10 cellular contexts compared by ENCODE assay signal in the genomic region with DNA sequence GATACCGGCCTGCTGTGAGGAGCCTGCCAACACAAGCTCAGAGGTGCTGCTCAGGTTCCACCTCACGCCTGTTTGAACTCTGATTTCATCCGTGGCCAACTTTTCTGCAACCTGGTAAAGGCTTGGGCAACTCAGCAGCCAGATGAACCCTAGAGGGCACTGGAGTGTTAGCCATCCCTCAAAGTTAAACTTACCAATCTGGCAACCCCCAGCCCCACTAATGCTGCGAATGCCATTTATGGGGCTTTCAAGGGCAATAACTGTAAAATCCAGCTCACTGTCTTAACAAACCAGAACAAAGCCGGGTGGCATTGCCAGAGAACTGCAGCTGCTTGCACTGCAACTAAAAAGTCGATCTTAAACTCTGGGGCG.
A peak's percentile ranks its signal among the peaks of the same experiment; 100 is the strongest.
DNase-seq lines count a peak whose midpoint lies in the region; TF ChIP-seq lines count a peak whose summit lies in the region.
"Had no signal": no experiment of that assay in that cellular context is flagged by ENCODE, and none has a peak within 500 bp of the region (broad histone marks: within the 10 kb centered on the region; RNA-seq: fewer than 3 reads in every experiment).

No MANE protein-coding gene starts in this region.

- H3K27ac ChIP-seq in A673 (ENCODE audit: low read depth, low read length, poor library complexity, severe bottlenecking), result no peak overlapping the region
- no peak overlapping the region for H3K27ac ChIP-seq in ascending aorta

- H3K27me3 ChIP-seq in A673 (replicated peaks; ENCODE audit: insufficient read depth, low read depth, low read length, poor library complexity), result no peaks in the 10 kb centered on the region
- no peaks in the 10 kb centered on the region for H3K27me3 ChIP-seq in ascending aorta

- POLR2A ChIA-PET in A673 (lab: Charles Lee; ENCODE audit: low non-redundant PET), result no interaction called here

- TF ChIP-seq CTCF in A673 (conservative IDR thresholded peaks at IDR 0.05; ENCODE audit: low read depth, low read length), result peak; percentile 46
- TF ChIP-seq CTCF in ascending aorta (IDR thresholded peaks at IDR 0.05), result peak in 2 of 3 experiments; percentile 41 to 60

- no peaks in the 10 kb centered on the region for H3K4me1 ChIP-seq in A673 (ENCODE audit: insufficient read depth, low read length, poor library complexity, severe bottlenecking)
- peaks cover 0 to 16% of the 10 kb centered on the region in 2 donors for H3K4me1 ChIP-seq in ascending aorta

- DNase-seq in A673 (ENCODE audit: low spot score), result peak; percentile 11
- DNase-seq in HT-29 (ENCODE audit: low spot score), result peak; percentile 48
- no peak for DNase-seq in ascending aorta (ENCODE audit: low spot score in 2 of 2)
- DNase-seq in left kidney (ENCODE audit: low read depth, low spot score), result peak; percentile 78
- no peak for DNase-seq in NCI-H226
- no peak for DNase-seq in NK-92 treated with Interleukin-12 subunit alpha and Interleukin-12 subunit beta, amount 100 ng/mL, for 24 hours (lab: John Stamatoyannopoulos, UW)
- no peak for DNase-seq in SKM-1 treated with dmso at 0.1 percent for 144 hours (lab: John Stamatoyannopoulos, UW; ENCODE audit: unreplicated experiment)
- DNase-seq in RKO (ENCODE audit: low spot score), result no peak
- DNase-seq: activated naive CD8-positive, alpha-beta T cell treated with anti-CD3 and anti-CD28 coated beads, Interleukin-2, amount 50 U/mL, for 24 hours; occipital lobe had no signal

- no peaks in the 10 kb centered on the region for H3K36me3 ChIP-seq in A673 (ENCODE audit: insufficient read depth, low read length, poor library complexity, severe bottlenecking)
- no peaks in the 10 kb centered on the region for H3K36me3 ChIP-seq in ascending aorta

- CTCF ChIA-PET in A673 (lab: Charles Lee), result no interaction called here

- intact Hi-C loops in A673 (cut with micrococcal nuclease; ENCODE audit: unreplicated experiment) (no loop called here), ascending aorta (cut with DNase I) (loop anchor here (2.0 kb wide), 1 partner anchor 101 kb away; no protein-coding TSS in a partner anchor)

- H3K9me3 ChIP-seq in A673 (ENCODE audit: low read depth, low read length, poor library complexity, severe bottlenecking) (no peaks in the 10 kb centered on the region), ascending aorta (no peaks in the 10 kb centered on the region)

- no peak overlapping the region for H3K4me3 ChIP-seq in A673 (ENCODE audit: low read depth, low read length, poor library complexity, severe bottlenecking)
- H3K4me3 ChIP-seq in ascending aorta, result no peak overlapping the region

- BruUV-seq in A673 (replicated peaks; lab: Mats Ljungman, UMichigan), result no TSS peak

Comparison
In these comparisons a context has a peak if more than half of its experiments do, and no peak if none do; other contexts are left out.
1. DNase-seq: peak in A673 (single experiment), HT-29 (single experiment) and left kidney (single experiment); none in ascending aorta (0 of 2), NCI-H226 (single experiment), NK-92 treated with Interleukin-12 subunit alpha and Interleukin-12 subunit beta, amount 100 ng/mL, for 24 hours (single experiment), SKM-1 treated with dmso at 0.1 percent for 144 hours (single experiment) and RKO (single experiment).